24 cellular contexts compared by ENCODE assay signal in genomic region chr5:179178016-179178575, GRCh38.
"Had no signal": no experiment of that assay in that cellular context is flagged by ENCODE, and none has a peak within 500 bp of the region (broad histone marks: within the 10 kb centered on the region; RNA-seq: fewer than 3 reads in every experiment).

No MANE protein-coding gene starts in this region.

- H3K9me3 ChIP-seq: colonic mucosa, gastrocnemius medialis, thoracic aorta, upper lobe of left lung, uterus had no signal

- DNase-seq: central memory CD4-positive, alpha-beta T cell; colonic mucosa; effector CD8-positive, alpha-beta T cell; endodermal cell; foreskin fibroblast; gastrocnemius medialis; left colon; left ventricle myocardium inferior; mesendoderm; midbrain; naive thymus-derived CD4-positive, alpha-beta T cell; stimulated activated CD4-positive, alpha-beta T cell treated with anti-CD3 and anti-CD28 coated beads, Interleukin-15, amount 100 ng/mL, for 24 hours; stimulated activated CD4-positive, alpha-beta T cell treated with anti-CD3 and anti-CD28 coated beads, Interleukin-2, amount 100 ng/mL, for 48 hours; stimulated activated naive B cell treated with anti-CD40 and anti-IgM and Interleukin-4, amounts not matched to agents 10 μg/mL and 1 μg/mL and 100 μg/mL, for 72 hours; upper lobe of left lung; uterus had no signal

- H3K4me1 ChIP-seq: colonic mucosa, gastrocnemius medialis, heart left ventricle, left ventricle myocardium inferior, neural progenitor cell, tibial nerve, upper lobe of left lung, uterus had no signal

- H3K36me3 ChIP-seq: colonic mucosa, gastrocnemius medialis, heart left ventricle, neural progenitor cell, thoracic aorta, upper lobe of left lung, uterus had no signal

- H3K27ac ChIP-seq: colonic mucosa, epithelial cell of prostate, gastrocnemius medialis, heart left ventricle, hepatocyte, left ventricle myocardium inferior, neural progenitor cell, thoracic aorta, tibial nerve, upper lobe of left lung, uterus had no signal

- ATAC-seq: esophagus mucosa; gastrocnemius medialis; heart left ventricle; left colon; naive thymus-derived CD4-positive, alpha-beta T cell; sciatic nerve; stimulated activated naive B cell treated with anti-CD40 and anti-IgM and Interleukin-4, amounts not matched to agents 10 μg/mL and 1 μg/mL and 100 μg/mL, for 72 hours had no signal

- H3K4me3 ChIP-seq: colonic mucosa, gastrocnemius medialis, heart left ventricle, hepatocyte, left ventricle myocardium inferior, neural progenitor cell, thoracic aorta, tibial nerve, upper lobe of left lung, uterus had no signal

- H3K27me3 ChIP-seq: colonic mucosa, gastrocnemius medialis, hepatocyte, neural progenitor cell, tibial nerve, upper lobe of left lung, uterus had no signal
